ENCODE assay signal across 15 cellular contexts in the genomic region with DNA sequence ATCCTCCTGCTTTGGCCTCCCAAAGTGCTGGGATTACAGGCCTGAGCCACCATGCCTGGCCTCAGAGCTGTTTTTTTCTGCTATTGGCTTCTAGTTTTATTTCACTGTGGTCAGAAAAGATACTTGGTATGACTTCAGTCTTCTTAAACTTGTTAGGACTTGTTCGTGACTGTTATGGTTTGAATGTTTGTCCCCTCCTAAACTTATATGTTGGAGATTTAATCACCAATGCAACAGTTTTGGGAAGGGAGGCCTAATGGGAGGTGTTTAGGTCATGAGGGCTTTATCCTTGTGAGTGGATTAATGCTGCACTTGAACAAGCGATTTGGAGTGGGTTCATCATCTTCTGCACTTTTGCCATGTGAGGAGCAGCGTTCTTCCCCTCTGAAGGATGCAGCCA. TPM values are rescaled to one million over a fixed set of nuclear protein-coding genes. Genes with fewer than 3 reads are reported as not detected.
DNase-seq lines count a peak whose midpoint lies in the region; FAIRE-seq and TF ChIP-seq lines count a peak whose summit lies in the region.
"Had no signal": no experiment of that assay in that cellular context is flagged by ENCODE, and none has a peak within 500 bp of the region (broad histone marks: within the 10 kb centered on the region; RNA-seq: fewer than 3 reads in every experiment).

No MANE protein-coding gene starts in this region.

- no peaks in the 10 kb centered on the region for H3F3A ChIP-seq in Loucy (ENCODE audit: low read depth)

- no peak overlapping the region for H2AFZ ChIP-seq in Loucy (ENCODE audit: low read length)
- H2AFZ ChIP-seq: GM23248 had no signal

- H3K27me3 ChIP-seq in Loucy (ENCODE audit: insufficient read depth, low read length, poor library complexity, severe bottlenecking), result no peaks in the 10 kb centered on the region
- no peaks in the 10 kb centered on the region for H3K27me3 ChIP-seq in bronchial epithelial cell (ENCODE audit: control insufficient read depth, insufficient read depth, low read length)

- no peaks in the 10 kb centered on the region for H3K4me1 ChIP-seq in Loucy (ENCODE audit: insufficient read depth, low read length, poor library complexity, severe bottlenecking)

- FAIRE-seq in bronchial epithelial cell (lab: Jason Lieb, UNC), result no peak

- peak; percentile 76 for DNase-seq in bronchial epithelial cell (ENCODE audit: low read depth)
- DNase-seq in islet precursor cell, result peak; percentile 19
- no peak for DNase-seq in NCI-H1930 (lab: John Stamatoyannopoulos, UW)
- no peak for DNase-seq in NCI-H187 treated with DMSO at 0.1 percent for 48 hours (lab: John Stamatoyannopoulos, UW)
- no peak for DNase-seq in activated CD4-positive, alpha-beta T cell treated with anti-CD3 and anti-CD28 coated beads for 48 hours
- no peak for DNase-seq in AG20443 (ENCODE audit: low spot score)
- DNase-seq: ACHN; C1 segment of cervical spinal cord; Calu3; CD4-positive, alpha-beta T cell; DMS 273 treated with DMSO at 0.1 percent for 48 hours; GM23248; H9 had no signal

- peak overlapping the region; percentile 45 for H3K4me3 ChIP-seq in GM08714 (ENCODE audit: low read length)
- H3K4me3 ChIP-seq in Loucy (ENCODE audit: low read length, poor library complexity, severe bottlenecking), result no peak overlapping the region
- no peak overlapping the region for H3K4me3 ChIP-seq in bronchial epithelial cell (ENCODE audit: low read depth, low read length)
- H3K4me3 ChIP-seq: GM23248 had no signal

- no peak overlapping the region for H3K4me2 ChIP-seq in Loucy (ENCODE audit: low read depth, low read length, poor library complexity, severe bottlenecking)

- H3K36me3 ChIP-seq in Loucy (ENCODE audit: insufficient read depth, low read length), result no peaks in the 10 kb centered on the region
- no peaks in the 10 kb centered on the region for H3K36me3 ChIP-seq in bronchial epithelial cell (ENCODE audit: control insufficient read depth, insufficient read depth, low read length)

- no peaks in the 10 kb centered on the region for H3K9me2 ChIP-seq in Loucy (replicated peaks; ENCODE audit: low read depth, low read length)

- H4K20me1 ChIP-seq in Loucy (ENCODE audit: insufficient read depth, low read length, poor library complexity, severe bottlenecking), result no peaks in the 10 kb centered on the region

- H3K9ac ChIP-seq in Loucy (ENCODE audit: low read depth, low read length, poor library complexity, severe bottlenecking), result peak overlapping the region; percentile 36
- H3K9ac ChIP-seq: GM23248 had no signal

- no peak for TF ChIP-seq CTCF in Loucy (conservative IDR thresholded peaks at IDR 0.05; ENCODE audit: low read length)
- TF ChIP-seq CTCF in bronchial epithelial cell (IDR thresholded peaks at IDR 0.05; ENCODE audit: insufficient read depth, low read length, severe bottlenecking), result no peak

- H3K9me3 ChIP-seq in Loucy (ENCODE audit: insufficient read depth, low read depth, low read length), result 0 out of 2 replicates have a peak, but pooled peaks cover 7% of the 10 kb centered on the region

- no peaks in the 10 kb centered on the region for H3K79me2 ChIP-seq in Loucy (ENCODE audit: insufficient read depth, low read length)

RNA-seq across cellular contexts. Expression of a gene that starts 24.5 kb away (rescaled TPM):
- 116 and 154 TPM in 2 replicates for total RNA-seq in bronchial epithelial cell

Comparison
In these comparisons a context has a peak if more than half of its experiments do, and no peak if none do; other contexts are left out.
1. DNase-seq: peak in bronchial epithelial cell (single experiment) and islet precursor cell (single experiment); none in NCI-H1930 (0 of 2), NCI-H187 treated with DMSO at 0.1 percent for 48 hours (single experiment), activated CD4-positive, alpha-beta T cell treated with anti-CD3 and anti-CD28 coated beads for 48 hours (single experiment) and AG20443 (single experiment).